ENCODE assay signal across 1 cellular context in genomic region chr12:122029620-122030426, GRCh38.
TF ChIP-seq lines count a peak whose summit lies in the region.

No MANE protein-coding gene starts in this region.

TF ChIP-seq in HEK293, 187 proteins besides CTCF, POLR2A, EP300 and RAD21 (continued from another document):
- TF ChIP-seq ZNF518A (tag by site-specific recombination; conservative IDR thresholded peaks at IDR 0.05; ENCODE audit: low read depth) (no peak), EGR2 (tag by site-specific recombination; IDR thresholded peaks at IDR 0.05; ENCODE audit: low read depth) (peak; percentile 38), ZBTB44 (tag by site-specific recombination; IDR thresholded peaks at IDR 0.05) (no peak), ZNF600 (tag by site-specific recombination; IDR thresholded peaks at IDR 0.05) (0 out of 2 replicates have a peak, but pooled peaks have one; percentile 20), ZNF324 (tag by site-specific recombination; IDR thresholded peaks at IDR 0.05) (no peak), ZNF585B (tag by site-specific recombination; IDR thresholded peaks at IDR 0.05) (no peak), TSHZ1 (tag by site-specific recombination; IDR thresholded peaks at IDR 0.05; ENCODE audit: borderline replicate concordance) (no peak), YY1 (tag by site-specific recombination; IDR thresholded peaks at IDR 0.05) (no peak), ZIC2 (tag by site-specific recombination; IDR thresholded peaks at IDR 0.05) (peak; percentile 15), ZNF24 (tag by site-specific recombination; IDR thresholded peaks at IDR 0.05) (no peak), ZNF132 (tag by site-specific recombination; IDR thresholded peaks at IDR 0.05; ENCODE audit: borderline replicate concordance) (no peak), ZFHX2 (tag by site-specific recombination; conservative IDR thresholded peaks at IDR 0.05) (peak; percentile 65), ZNF48 (tag by site-specific recombination; IDR thresholded peaks at IDR 0.05) (no peak)
